ENCODE assay signal across 1 cellular context in genomic region chr2:127674241-127675209, GRCh38.
TF ChIP-seq lines count a peak whose summit lies in the region.

No MANE protein-coding gene starts in this region.

TF ChIP-seq in HCT116, 20 proteins besides CTCF, POLR2A, EP300 and RAD21 (continued from another document):
- TF ChIP-seq REST (IDR thresholded peaks at IDR 0.05; ENCODE audit: low read depth) (no peak), JUND (IDR thresholded peaks at IDR 0.05) (no peak), ELF1 (IDR thresholded peaks at IDR 0.05; ENCODE audit: borderline replicate concordance, low read depth) (no peak)
- TF ChIP-seq, protein P1, sequence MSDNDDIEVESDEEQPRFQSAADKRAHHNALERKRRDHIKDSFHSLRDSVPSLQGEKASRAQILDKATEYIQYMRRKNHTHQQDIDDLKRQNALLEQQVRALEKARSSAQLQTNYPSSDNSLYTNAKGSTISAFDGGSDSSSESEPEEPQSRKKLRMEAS (IDR thresholded peaks at IDR 0.05): no peak
